Comparison of ENCODE assay signal across 16 cellular contexts in genomic region chr10:98316156-98316555, GRCh38. TPM values are rescaled to one million over a fixed set of nuclear protein-coding genes. Genes with fewer than 3 reads are reported as not detected.
DNase-seq lines count a peak whose midpoint lies in the region; ATAC-seq, FAIRE-seq and TF ChIP-seq lines count a peak whose summit lies in the region.
"Had no signal": no experiment of that assay in that cellular context is flagged by ENCODE, and none has a peak within 500 bp of the region (broad histone marks: within the 10 kb centered on the region; RNA-seq: fewer than 3 reads in every experiment).

No MANE protein-coding gene starts in this region.

- H3K9ac ChIP-seq in astrocyte (ENCODE audit: low read length) (no peak overlapping the region), mesenchymal stem cell (ENCODE audit: low read length) (no peak overlapping the region)

- no peak for TF ChIP-seq CTCF in heart left ventricle (IDR thresholded peaks at IDR 0.05)
- TF ChIP-seq CTCF in astrocyte (IDR thresholded peaks at IDR 0.05; ENCODE audit: insufficient read depth, low read depth, low read length), result no peak

- no peaks in the 10 kb centered on the region for H3K36me3 Mint-ChIP-seq in astrocyte (ENCODE audit: low read depth, unreplicated experiment)
- no peaks in the 10 kb centered on the region for H3K36me3 Mint-ChIP-seq in stimulated activated effector memory CD8-positive, alpha-beta T cell treated with anti-CD3 and anti-CD28 coated beads, Interleukin-12 subunit alpha, Interleukin-12 subunit beta, amount 100 ng/mL, for 72 hours
- H3K36me3 Mint-ChIP-seq: CD8-positive, alpha-beta T cell had no signal

- no peaks in the 10 kb centered on the region for H4K20me1 ChIP-seq in astrocyte (ENCODE audit: insufficient read depth, low read length)

- peak overlapping the region; percentile 4 to 74 for H2BK12ac ChIP-seq in mesenchymal stem cell (ENCODE audit: low read length in 2 of 2)

- H3K4me2 ChIP-seq in astrocyte (ENCODE audit: low read length), result peak overlapping the region; percentile 57
- no peak overlapping the region for H3K4me2 ChIP-seq in mesenchymal stem cell (ENCODE audit: low read length, poor library complexity, severe bottlenecking)
- H3K4me2 ChIP-seq: A549 had no signal

- WGBS in heart left ventricle, 4 donors, result 49 to 69% (median 65%) methylated on average over 5 of the region's 5 CpGs
- 27% methylated on average over 2 of the region's 5 CpGs for WGBS in mesenchymal stem cell

- no peak for TF ChIP-seq POLR2A in heart left ventricle (IDR thresholded peaks at IDR 0.05)

- ATAC-seq in left ventricle myocardium superior, result peak; percentile 11
- no peak for ATAC-seq in heart left ventricle
- ATAC-seq in stimulated activated effector memory CD8-positive, alpha-beta T cell treated with anti-CD3 and anti-CD28 coated beads, Interleukin-12 subunit alpha, Interleukin-12 subunit beta, amount 100 ng/mL, for 72 hours, result no peak
- ATAC-seq: A549; CD8-positive, alpha-beta T cell; HepG2 had no signal

- no peak overlapping the region for H2BK120ac ChIP-seq in mesenchymal stem cell (ENCODE audit: low read depth, low read length)

- H3K27ac ChIP-seq in heart left ventricle (peak overlapping the region in 5 of 12 donors; percentile 3 to 42 (median 15)), astrocyte (ENCODE audit: low read depth, low read length) (no peak overlapping the region), mesenchymal stem cell (ENCODE audit: low read length, poor library complexity, severe bottlenecking) (no peak overlapping the region)
- H3K27ac ChIP-seq: A549 had no signal

- H3K4me3 Mint-ChIP-seq in astrocyte (ENCODE audit: unreplicated experiment), result no peak overlapping the region
- no peak overlapping the region for H3K4me3 Mint-ChIP-seq in stimulated activated effector memory CD8-positive, alpha-beta T cell treated with anti-CD3 and anti-CD28 coated beads, Interleukin-12 subunit alpha, Interleukin-12 subunit beta, amount 100 ng/mL, for 72 hours
- H3K4me3 Mint-ChIP-seq: CD8-positive, alpha-beta T cell had no signal

- H2BK15ac ChIP-seq in mesenchymal stem cell (ENCODE audit: low read depth, poor library complexity, severe bottlenecking), result peak overlapping the region; percentile 62

- no peak overlapping the region for H2BK5ac ChIP-seq in mesenchymal stem cell (ENCODE audit: low read depth, low read length, poor library complexity, severe bottlenecking)

- H3K4me1 ChIP-seq in heart left ventricle (peaks cover 0 to 29% (median 10%) of the 10 kb centered on the region in 12 donors), astrocyte (ENCODE audit: insufficient read depth, low read length) (peaks cover 14% of the 10 kb centered on the region), mesenchymal stem cell (ENCODE audit: control insufficient read depth, insufficient read depth, low read depth, low read length) (peaks cover 2% of the 10 kb centered on the region)
- H3K4me1 ChIP-seq: A549 had no signal

- peaks cover 3% of the 10 kb centered on the region for H3K9me3 Mint-ChIP-seq in astrocyte (ENCODE audit: unreplicated experiment)
- H3K9me3 Mint-ChIP-seq in stimulated activated effector memory CD8-positive, alpha-beta T cell treated with anti-CD3 and anti-CD28 coated beads, Interleukin-12 subunit alpha, Interleukin-12 subunit beta, amount 100 ng/mL, for 72 hours, result no peaks in the 10 kb centered on the region
- H3K9me3 Mint-ChIP-seq: CD8-positive, alpha-beta T cell had no signal

- no peak overlapping the region for H2AK5ac ChIP-seq in mesenchymal stem cell (ENCODE audit: low read length, severe bottlenecking)

- H3K79me1 ChIP-seq in mesenchymal stem cell (replicated peaks; ENCODE audit: low read length, poor library complexity, severe bottlenecking), result no peaks in the 10 kb centered on the region

- H3K27ac Mint-ChIP-seq in astrocyte (ENCODE audit: unreplicated experiment), result no peak overlapping the region
- no peak overlapping the region for H3K27ac Mint-ChIP-seq in stimulated activated effector memory CD8-positive, alpha-beta T cell treated with anti-CD3 and anti-CD28 coated beads, Interleukin-12 subunit alpha, Interleukin-12 subunit beta, amount 100 ng/mL, for 72 hours
- H3K27ac Mint-ChIP-seq: CD8-positive, alpha-beta T cell had no signal

- no peak overlapping the region for H3K4me3 ChIP-seq in heart left ventricle
- no peak overlapping the region for H3K4me3 ChIP-seq in astrocyte (ENCODE audit: insufficient read depth, low read depth, low read length)
- no peak overlapping the region for H3K4me3 ChIP-seq in mesenchymal stem cell (ENCODE audit: insufficient read depth in 1 of 2, low read depth in 1 of 2, low read length in 2 of 2)
- H3K4me3 ChIP-seq: A549 had no signal

- H4K8ac ChIP-seq in mesenchymal stem cell (ENCODE audit: low read length), result no peak overlapping the region

- peak overlapping the region in 1 of 2 experiments; percentile 49 for H3K14ac ChIP-seq in mesenchymal stem cell (ENCODE audit: low read length in 2 of 2)

- DNase-seq in left ventricle myocardium superior (no peak), heart left ventricle (no peak), astrocyte (ENCODE audit: low read depth) (no peak), mesenchymal stem cell (no peak), NOMO-1 (lab: John Stamatoyannopoulos, UW; ENCODE audit: unreplicated experiment in 2 of 2) (no peak), anterior cingulate cortex (lab: John Stamatoyannopoulos, UW) (no peak), AML-193 (lab: John Stamatoyannopoulos, UW) (no peak)
- no peak for DNase-seq in stimulated activated effector memory CD8-positive, alpha-beta T cell treated with anti-CD3 and anti-CD28 coated beads, Interleukin-12 subunit alpha, Interleukin-12 subunit beta, amount 100 ng/mL, for 72 hours (ENCODE audit: low spot score in 2 of 2)
- DNase-seq: CD8-positive, alpha-beta T cell; DND-41; GF-D8; NCI-H1436; NCI-H2029 treated with DMSO at 0.1 percent for 48 hours; NCI-H510A treated with DMSO at 0.1 percent for 48 hours had no signal

- intact Hi-C loops in left ventricle myocardium superior (cut with micrococcal nuclease) (loop anchor here (10.0 kb wide), 1 partner anchor 51 kb away; the partner anchor contains the start of gene LOXL4), heart left ventricle (cut with DNase I) (no loop called here)

- no peak overlapping the region for H3K23ac ChIP-seq in mesenchymal stem cell (ENCODE audit: low read length in 2 of 2)

- H3K79me2 ChIP-seq in astrocyte (ENCODE audit: insufficient read depth, low read length), result no peaks in the 10 kb centered on the region

- H3K4me1 Mint-ChIP-seq in astrocyte (ENCODE audit: low read depth, unreplicated experiment), result peaks cover 20% of the 10 kb centered on the region
- H3K4me1 Mint-ChIP-seq in stimulated activated effector memory CD8-positive, alpha-beta T cell treated with anti-CD3 and anti-CD28 coated beads, Interleukin-12 subunit alpha, Interleukin-12 subunit beta, amount 100 ng/mL, for 72 hours, result peaks cover 12% of the 10 kb centered on the region

- H3K27me3 ChIP-seq in heart left ventricle (peaks cover 0 to 3% (median 0%) of the 10 kb centered on the region in 9 donors), astrocyte (ENCODE audit: insufficient read depth, low read length) (no peaks in the 10 kb centered on the region), mesenchymal stem cell (ENCODE audit: control insufficient read depth in 1 of 2, insufficient read depth in 1 of 2, low read length in 2 of 2) (no peaks in the 10 kb centered on the region)

- FAIRE-seq in astrocyte (lab: Jason Lieb, UNC), result no peak
- FAIRE-seq: A549, HepG2 had no signal

- H3K4ac ChIP-seq in mesenchymal stem cell (ENCODE audit: low read depth in 1 of 2, low read length in 2 of 2), result peak overlapping the region in 1 of 2 experiments; percentile 4

- peak overlapping the region; percentile 70 for H4K91ac ChIP-seq in mesenchymal stem cell (ENCODE audit: low read length)

- H3K36me3 ChIP-seq in heart left ventricle, result no peaks in the 10 kb centered on the region
- no peaks in the 10 kb centered on the region for H3K36me3 ChIP-seq in astrocyte (ENCODE audit: insufficient read depth, low read length)
- no peaks in the 10 kb centered on the region for H3K36me3 ChIP-seq in mesenchymal stem cell (ENCODE audit: control insufficient read depth in 1 of 2, insufficient read depth in 2 of 2, low read depth in 1 of 2, low read length in 2 of 2)

- H3K18ac ChIP-seq in mesenchymal stem cell (ENCODE audit: low read depth in 1 of 2, low read length in 2 of 2), result peak overlapping the region; percentile 9 to 63

- peaks cover 5% of the 10 kb centered on the region for H3K27me3 Mint-ChIP-seq in astrocyte (ENCODE audit: low read depth, unreplicated experiment)

- H3K9me3 ChIP-seq in heart left ventricle, result no peaks in the 10 kb centered on the region
- H3K9me3 ChIP-seq in astrocyte (ENCODE audit: insufficient read depth, low read depth, low read length), result no peaks in the 10 kb centered on the region
- no peaks in the 10 kb centered on the region for H3K9me3 ChIP-seq in mesenchymal stem cell (ENCODE audit: control insufficient read depth, low read length)
- H3K9me3 ChIP-seq: A549 had no signal

- H2AFZ ChIP-seq in astrocyte (ENCODE audit: low read depth, low read length) (no peak overlapping the region), mesenchymal stem cell (ENCODE audit: low read depth, low read length) (no peak overlapping the region)

RNA-seq across cellular contexts. Expression of gene LOXL4, which starts 48.2 kb away (rescaled TPM):
- 0.47 TPM for total RNA-seq in left ventricle myocardium superior
- total RNA-seq in heart left ventricle, result 10 to 100 TPM in 2 of 9 donors, 1 to 10 TPM in 7; 1.0 to 68.8 (median 1.7) TPM
- polyA plus RNA-seq in heart left ventricle, result 10 to 100 TPM in 1 of 2 donors, under 1 TPM in 1; 0.88 to 13.5 TPM
- total RNA-seq in astrocyte, result 26.6 and 41.2 TPM in 2 replicates
- polyA plus RNA-seq in mesenchymal stem cell (2013, experiment 1 of 2), result 4.6 TPM
- 4.5 TPM for polyA plus RNA-seq in mesenchymal stem cell (2013, experiment 2 of 2)
